ENCODE assay signal across 8 cellular contexts in genomic region chr5:65426656-65427055, GRCh38.
"Had no signal": no experiment of that assay in that cellular context is flagged by ENCODE, and none has a peak within 500 bp of the region (broad histone marks: within the 10 kb centered on the region; RNA-seq: fewer than 3 reads in every experiment).

No MANE protein-coding gene starts in this region.

- DNase-seq: GDM1, GF-D8 had no signal

- ATAC-seq: GM12878 had no signal

- H3K4me3 ChIP-seq: GM12878 had no signal

- FAIRE-seq: G401.6, GM12878, GM12891, GM12892, GM18507, GM19239 had no signal
